ENCODE assay signal across 14 cellular contexts in the genomic region with DNA sequence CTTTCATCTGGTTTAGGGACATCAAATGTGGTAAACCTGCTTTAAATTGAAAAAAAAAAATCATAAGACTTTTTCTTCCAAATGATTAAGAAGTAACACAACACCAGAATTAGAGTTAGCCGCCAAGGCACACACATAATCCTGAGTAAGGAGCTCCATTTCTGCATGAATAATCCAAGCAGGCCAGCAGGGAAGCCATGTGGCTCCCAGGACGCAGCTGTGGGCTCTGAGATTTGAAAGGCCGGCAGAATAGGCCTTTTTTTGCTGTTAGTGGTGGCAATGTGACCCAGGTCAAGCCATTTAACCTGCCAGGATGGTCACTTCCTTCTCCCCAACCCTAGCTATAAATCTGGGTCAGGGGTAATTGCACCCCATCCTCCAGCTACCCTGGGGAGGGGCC.
"Had no signal": no experiment of that assay in that cellular context is flagged by ENCODE, and none has a peak within 500 bp of the region (broad histone marks: within the 10 kb centered on the region; RNA-seq: fewer than 3 reads in every experiment).

No MANE protein-coding gene starts in this region.

- H3K27ac ChIP-seq: esophagus squamous epithelium, neutrophil, parathyroid adenoma, transverse colon had no signal

- H3K36me3 ChIP-seq: esophagus squamous epithelium, transverse colon had no signal

- ATAC-seq: stimulated activated naive B cell treated with anti-CD40 and anti-IgM and Interleukin-4, amounts not matched to agents 10 μg/mL and 1 μg/mL and 100 μg/mL, for 72 hours had no signal

- H3K27me3 ChIP-seq: esophagus squamous epithelium, neutrophil, transverse colon had no signal

- H3K4me1 ChIP-seq: esophagus squamous epithelium, parathyroid adenoma, transverse colon had no signal

- H3K9me3 ChIP-seq: neutrophil, transverse colon had no signal

- DNase-seq: activated CD4-positive, alpha-beta T cell treated with anti-CD3 and anti-CD28 coated beads, Interleukin-2, amount 50 U/mL, for 4 hours; activated CD4-positive, CD25-positive, alpha-beta regulatory T cell treated with anti-CD3 and anti-CD28 coated beads, Interleukin-2, amount 50 U/mL, for 72 hours; activated effector memory CD4-positive, alpha-beta T cell treated with Interleukin-2 at 50 U/mL for 16 hours; activated naive CD4-positive, alpha-beta T cell treated with anti-CD3 and anti-CD28 coated beads, Interleukin-2, amount 50 U/mL, for 16 hours; activated T-cell treated with anti-CD3 and anti-CD28 coated beads, Interleukin-2, amount 50 U/mL, for 1 hour; esophagus squamous epithelium; kidney; stimulated activated CD4-positive, alpha-beta T cell treated with anti-CD3 and anti-CD28 coated beads, Interleukin-4, amount 100 ng/mL, for 1 hour; stimulated activated naive B cell treated with anti-CD40 and anti-IgM and Interleukin-4, amounts not matched to agents 10 μg/mL and 1 μg/mL and 100 μg/mL, for 72 hours; T-helper 1 cell; T1000; transverse colon had no signal

- H3K4me3 ChIP-seq: esophagus squamous epithelium, transverse colon had no signal
